ENCODE assay signal across 15 cellular contexts in the genomic region with DNA sequence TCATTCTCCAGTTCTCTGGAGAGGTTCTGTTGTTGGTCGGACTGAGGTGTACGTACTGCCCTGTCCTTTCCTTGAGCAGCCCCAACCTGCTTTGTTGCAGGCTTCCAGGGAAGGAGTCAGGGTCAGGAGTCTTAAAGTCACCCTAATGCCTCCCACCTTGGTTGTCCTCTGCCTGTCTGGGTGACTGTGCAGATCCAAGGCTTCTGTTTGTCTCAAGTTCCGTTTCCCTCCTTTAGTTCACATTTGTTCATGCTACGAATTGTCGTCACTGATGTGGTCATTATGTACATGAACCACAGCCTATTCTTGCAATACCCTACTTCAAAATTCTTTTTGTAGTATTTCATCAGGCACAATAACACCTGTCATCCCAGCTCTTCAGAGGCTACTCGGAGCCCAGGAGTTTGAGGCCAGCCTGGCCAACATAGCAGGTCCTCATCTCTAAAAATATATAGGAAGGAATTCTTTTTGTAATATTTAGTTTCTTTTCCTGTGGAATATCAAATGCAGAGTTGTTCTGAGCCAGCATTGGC. TPM values are rescaled to one million over a fixed set of nuclear protein-coding genes. Genes with fewer than 3 reads are reported as not detected.
A peak's percentile ranks its signal among the peaks of the same experiment; 100 is the strongest.
DNase-seq lines count a peak whose midpoint lies in the region; ATAC-seq and TF ChIP-seq lines count a peak whose summit lies in the region.
"Had no signal": no experiment of that assay in that cellular context is flagged by ENCODE, and none has a peak within 500 bp of the region (broad histone marks: within the 10 kb centered on the region; RNA-seq: fewer than 3 reads in every experiment).

No MANE protein-coding gene starts in this region.

- H3K36me3 Mint-ChIP-seq in WTC11: peaks cover 65% of the 10 kb centered on the region
- H3K36me3 Mint-ChIP-seq in stimulated activated memory B cell treated with anti-CD40 and anti-IgM and Interleukin-4, amounts not matched to agents 10 μg/mL and 1 μg/mL and 100 μg/mL, for 72 hours: peaks cover 88% of the 10 kb centered on the region

- no peaks in the 10 kb centered on the region for H3K9me3 Mint-ChIP-seq in WTC11
- H3K9me3 Mint-ChIP-seq in stimulated activated memory B cell treated with anti-CD40 and anti-IgM and Interleukin-4, amounts not matched to agents 10 μg/mL and 1 μg/mL and 100 μg/mL, for 72 hours: peaks cover 32% of the 10 kb centered on the region

- intact Hi-C loops in left ventricle myocardium superior (cut with micrococcal nuclease) (no loop called here), right cardiac atrium (cut with DNase I) (no loop called here)

- peaks cover 4% of the 10 kb centered on the region; the same call in 1 of the 2 replicates for H3K4me1 Mint-ChIP-seq in WTC11
- peaks cover 47% of the 10 kb centered on the region for H3K4me1 Mint-ChIP-seq in stimulated activated memory B cell treated with anti-CD40 and anti-IgM and Interleukin-4, amounts not matched to agents 10 μg/mL and 1 μg/mL and 100 μg/mL, for 72 hours

- POLR2A ChIA-PET in WTC11 (lab: Charles Lee): no interaction called here

- TF ChIP-seq CTCF in WTC11 (IDR thresholded peaks at IDR 0.05) (no peak), neutrophil (IDR thresholded peaks at IDR 0.05) (no peak)

- H3K4me3 ChIP-seq in right cardiac atrium (ENCODE audit: low read length): no peak overlapping the region
- no peak overlapping the region for H3K4me3 ChIP-seq in neutrophil (ENCODE audit: low read depth in 1 of 2, low read length in 1 of 2)
- no peak overlapping the region for H3K4me3 ChIP-seq in MG63

- H3K27ac Mint-ChIP-seq in WTC11: peak overlapping the region; percentile 32; the same call in 1 of the 2 replicates
- H3K27ac Mint-ChIP-seq in stimulated activated memory B cell treated with anti-CD40 and anti-IgM and Interleukin-4, amounts not matched to agents 10 μg/mL and 1 μg/mL and 100 μg/mL, for 72 hours: peak overlapping the region; percentile 31
- H3K27ac Mint-ChIP-seq: CD4-positive, CD25-positive, alpha-beta regulatory T cell; HFFc6 had no signal

- peak; percentile 20 for ATAC-seq in left ventricle myocardium superior
- no peak for ATAC-seq in right cardiac atrium
- no peak for ATAC-seq in WTC11
- no peak for ATAC-seq in stimulated activated memory B cell treated with anti-CD40 and anti-IgM and Interleukin-4, amounts not matched to agents 10 μg/mL and 1 μg/mL and 100 μg/mL, for 72 hours
- no peak for ATAC-seq in HG03439 (IDR thresholded peaks at IDR 0.05; ENCODE audit: unreplicated experiment)

- peaks cover 7% of the 10 kb centered on the region for H3K9me3 ChIP-seq in right cardiac atrium (ENCODE audit: control insufficient read depth, low read length)
- peaks cover 11% of the 10 kb centered on the region for H3K9me3 ChIP-seq in neutrophil
- H3K9me3 ChIP-seq in MG63: peaks cover 47% of the 10 kb centered on the region

- CTCF ChIA-PET in WTC11 (lab: Charles Lee): no interaction called here

- peaks cover 72% of the 10 kb centered on the region for H3K36me3 ChIP-seq in neutrophil
- H3K36me3 ChIP-seq in MG63: peaks cover 87% of the 10 kb centered on the region

- no peak overlapping the region for H3K4me3 Mint-ChIP-seq in WTC11
- no peak overlapping the region for H3K4me3 Mint-ChIP-seq in stimulated activated memory B cell treated with anti-CD40 and anti-IgM and Interleukin-4, amounts not matched to agents 10 μg/mL and 1 μg/mL and 100 μg/mL, for 72 hours
- H3K4me3 Mint-ChIP-seq: HFFc6 had no signal

- H3K27me3 Mint-ChIP-seq in WTC11 (ENCODE audit: low read depth): no peaks in the 10 kb centered on the region
- no peaks in the 10 kb centered on the region for H3K27me3 Mint-ChIP-seq in stimulated activated memory B cell treated with anti-CD40 and anti-IgM and Interleukin-4, amounts not matched to agents 10 μg/mL and 1 μg/mL and 100 μg/mL, for 72 hours
- H3K27me3 Mint-ChIP-seq: CD4-positive, CD25-positive, alpha-beta regulatory T cell had no signal

- H3K27ac ChIP-seq in right cardiac atrium (ENCODE audit: low read length) (no peak overlapping the region), neutrophil (peak overlapping the region; percentile 59)
- H3K27ac ChIP-seq: BLaER1 treated with 17β-estradiol and CSF1 and Interleukin-3, amounts not matched to agents 10 nM and 100 nM had no signal

- H3K4me1 ChIP-seq in right cardiac atrium (ENCODE audit: control insufficient read depth, insufficient read depth, low read length): no peaks in the 10 kb centered on the region
- H3K4me1 ChIP-seq in neutrophil (ENCODE audit: control insufficient read depth in 1 of 2, insufficient read depth in 1 of 2, low read depth in 1 of 2, low read length in 1 of 2): peaks cover 4 to 7% of the 10 kb centered on the region in 2 experiments

- H3K27me3 ChIP-seq in right cardiac atrium (ENCODE audit: control insufficient read depth, insufficient read depth) (no peaks in the 10 kb centered on the region), neutrophil (no peaks in the 10 kb centered on the region), MG63 (no peaks in the 10 kb centered on the region)
- H3K27me3 ChIP-seq: BLaER1 treated with 17β-estradiol and CSF1 and Interleukin-3, amounts not matched to agents 10 nM and 100 nM had no signal

- 91% methylated on average over 6 of the region's 6 CpGs for WGBS in right cardiac atrium

- DNase-seq in left ventricle myocardium superior (no peak), right cardiac atrium (no peak), WTC11 (ENCODE audit: low spot score) (no peak), MG63 (no peak)
- no peak for DNase-seq in activated effector memory CD4-positive, alpha-beta T cell treated with anti-CD3 and anti-CD28 coated beads, Interleukin-2, amount 50 U/mL, for 16 hours
- DNase-seq: ACHN; CD4-positive, CD25-positive, alpha-beta regulatory T cell; GF-D8; HCEC 1CT; HFFc6 had no signal

TF ChIP-seq in WTC11, 78 proteins besides CTCF, POLR2A, EP300 and RAD21 (continues in another document):
- TF ChIP-seq NFE2L1 (CRISPR knock-in tag; IDR thresholded peaks at IDR 0.05): no peak
- TF ChIP-seq, protein P1, sequence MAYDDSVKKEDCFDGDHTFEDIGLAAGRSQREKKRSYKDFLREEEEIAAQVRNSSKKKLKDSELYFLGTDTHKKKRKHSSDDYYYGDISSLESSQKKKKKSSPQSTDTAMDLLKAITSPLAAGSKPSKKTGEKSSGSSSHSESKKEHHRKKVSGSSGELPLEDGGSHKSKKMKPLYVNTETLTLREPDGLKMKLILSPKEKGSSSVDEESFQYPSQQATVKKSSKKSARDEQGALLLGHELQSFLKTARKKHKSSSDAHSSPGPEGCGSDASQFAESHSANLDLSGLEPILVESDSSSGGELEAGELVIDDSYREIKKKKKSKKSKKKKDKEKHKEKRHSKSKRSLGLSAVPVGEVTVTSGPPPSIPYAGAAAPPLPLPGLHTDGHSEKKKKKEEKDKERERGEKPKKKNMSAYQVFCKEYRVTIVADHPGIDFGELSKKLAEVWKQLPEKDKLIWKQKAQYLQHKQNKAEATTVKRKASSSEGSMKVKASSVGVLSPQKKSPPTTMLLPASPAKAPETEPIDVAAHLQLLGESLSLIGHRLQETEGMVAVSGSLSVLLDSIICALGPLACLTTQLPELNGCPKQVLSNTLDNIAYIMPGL (CRISPR knock-in tag; IDR thresholded peaks at IDR 0.05): no peak
- TF ChIP-seq SMAD3 (CRISPR knock-in tag; IDR thresholded peaks at IDR 0.05; ENCODE audit: borderline replicate concordance): no peak
- TF ChIP-seq SP1 (CRISPR knock-in tag; conservative IDR thresholded peaks at IDR 0.05): no peak
- TF ChIP-seq, protein P2, sequence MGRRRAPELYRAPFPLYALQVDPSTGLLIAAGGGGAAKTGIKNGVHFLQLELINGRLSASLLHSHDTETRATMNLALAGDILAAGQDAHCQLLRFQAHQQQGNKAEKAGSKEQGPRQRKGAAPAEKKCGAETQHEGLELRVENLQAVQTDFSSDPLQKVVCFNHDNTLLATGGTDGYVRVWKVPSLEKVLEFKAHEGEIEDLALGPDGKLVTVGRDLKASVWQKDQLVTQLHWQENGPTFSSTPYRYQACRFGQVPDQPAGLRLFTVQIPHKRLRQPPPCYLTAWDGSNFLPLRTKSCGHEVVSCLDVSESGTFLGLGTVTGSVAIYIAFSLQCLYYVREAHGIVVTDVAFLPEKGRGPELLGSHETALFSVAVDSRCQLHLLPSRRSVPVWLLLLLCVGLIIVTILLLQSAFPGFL (CRISPR knock-in tag; IDR thresholded peaks at IDR 0.05; ENCODE audit: borderline replicate concordance): no peak
- no peak for TF ChIP-seq ZNF121 (CRISPR knock-in tag; IDR thresholded peaks at IDR 0.05)
- TF ChIP-seq, protein P3, sequence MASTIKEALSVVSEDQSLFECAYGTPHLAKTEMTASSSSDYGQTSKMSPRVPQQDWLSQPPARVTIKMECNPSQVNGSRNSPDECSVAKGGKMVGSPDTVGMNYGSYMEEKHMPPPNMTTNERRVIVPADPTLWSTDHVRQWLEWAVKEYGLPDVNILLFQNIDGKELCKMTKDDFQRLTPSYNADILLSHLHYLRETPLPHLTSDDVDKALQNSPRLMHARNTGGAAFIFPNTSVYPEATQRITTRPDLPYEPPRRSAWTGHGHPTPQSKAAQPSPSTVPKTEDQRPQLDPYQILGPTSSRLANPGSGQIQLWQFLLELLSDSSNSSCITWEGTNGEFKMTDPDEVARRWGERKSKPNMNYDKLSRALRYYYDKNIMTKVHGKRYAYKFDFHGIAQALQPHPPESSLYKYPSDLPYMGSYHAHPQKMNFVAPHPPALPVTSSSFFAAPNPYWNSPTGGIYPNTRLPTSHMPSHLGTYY (CRISPR knock-in tag; IDR thresholded peaks at IDR 0.05): no peak

RNA-seq across cellular contexts. Expression of a gene that starts 7.4 kb away (rescaled TPM):
- 8.9 TPM for total RNA-seq in left ventricle myocardium superior
- 10 to 100 TPM in 3 of 4 donors, 1 to 10 TPM in 1; 8.8 to 11.7 (median 11.4) TPM for total RNA-seq in right cardiac atrium
- polyA plus RNA-seq in right cardiac atrium: 7.1 TPM
- total RNA-seq in WTC11 (2021): 13.6 to 16.4 TPM (median 15.4 TPM) in 3 replicates
- total RNA-seq in MG63 (2014; rRNA removed; shearing (Covaris generic); ENCODE audit: low replicate concordance): 3.3 and 5.7 TPM in 2 replicates

RNA-seq across cellular contexts. Expression of a gene that starts 30.2 kb away (rescaled TPM):
- 15.9 TPM for total RNA-seq in left ventricle myocardium superior
- total RNA-seq in right cardiac atrium: 10 to 100 TPM; 11.9 to 16.0 (median 13.7) TPM
- polyA plus RNA-seq in right cardiac atrium: 8.7 TPM
- total RNA-seq in WTC11 (2021): 14.3 to 16.9 TPM (median 16.4 TPM) in 3 replicates
- total RNA-seq in MG63 (2014; rRNA removed; shearing (Covaris generic); ENCODE audit: low replicate concordance): 7.7 and 10.0 TPM in 2 replicates

RNA-seq across cellular contexts. Expression of a gene that starts 37.9 kb away (rescaled TPM):
- total RNA-seq in left ventricle myocardium superior (5.5 TPM), right cardiac atrium (1 to 10 TPM; 3.3 to 5.8 (median 3.8) TPM), WTC11 (2021) (9.0 to 13.1 TPM (median 9.3 TPM) in 3 replicates)
- 2.2 TPM for polyA plus RNA-seq in right cardiac atrium
- 2.6 and 4.2 TPM in 2 replicates for total RNA-seq in MG63 (2014; rRNA removed; shearing (Covaris generic); ENCODE audit: low replicate concordance)

RNA-seq across cellular contexts. Expression of a gene that starts 49.4 kb away (rescaled TPM):
- total RNA-seq in left ventricle myocardium superior: 6.7 TPM
- 10 to 100 TPM in 1 of 4 donors, 1 to 10 TPM in 3; 8.1 to 11.5 (median 8.8) TPM for total RNA-seq in right cardiac atrium
- polyA plus RNA-seq in right cardiac atrium: 4.8 TPM
- 6.8 to 9.1 TPM (median 7.1 TPM) in 3 replicates for total RNA-seq in WTC11 (2021)
- total RNA-seq in MG63 (2014; rRNA removed; shearing (Covaris generic); ENCODE audit: low replicate concordance): 1.4 TPM in 1 of 2 replicates, not detected in the other
- total RNA-seq: A172 had no signal

RNA-seq across cellular contexts. Expression of a gene that starts 53.3 kb away (rescaled TPM):
- 5.6 TPM for total RNA-seq in left ventricle myocardium superior
- total RNA-seq in right cardiac atrium: 1 to 10 TPM; 5.8 to 9.3 (median 6.6) TPM
- polyA plus RNA-seq in right cardiac atrium: 4.3 TPM
- total RNA-seq in WTC11 (2021): 39.9 to 43.2 TPM (median 41.7 TPM) in 3 replicates
- 4.6 and 7.6 TPM in 2 replicates for total RNA-seq in MG63 (2014; rRNA removed; shearing (Covaris generic); ENCODE audit: low replicate concordance)
